8 cellular contexts compared by ENCODE assay signal in genomic region chr10:81426722-81427121, GRCh38.
"Had no signal": no experiment of that assay in that cellular context is flagged by ENCODE, and none has a peak within 500 bp of the region (broad histone marks: within the 10 kb centered on the region; RNA-seq: fewer than 3 reads in every experiment).

No MANE protein-coding gene starts in this region.

- FAIRE-seq: G401.6, GM12878, GM12891, GM12892, GM18507, GM19239 had no signal

- H3K4me3 ChIP-seq: GM12878 had no signal

- DNase-seq: GDM1, GF-D8 had no signal

- ATAC-seq: GM12878 had no signal
